ENCODE assay signal across 1 cellular context in the genomic region with DNA sequence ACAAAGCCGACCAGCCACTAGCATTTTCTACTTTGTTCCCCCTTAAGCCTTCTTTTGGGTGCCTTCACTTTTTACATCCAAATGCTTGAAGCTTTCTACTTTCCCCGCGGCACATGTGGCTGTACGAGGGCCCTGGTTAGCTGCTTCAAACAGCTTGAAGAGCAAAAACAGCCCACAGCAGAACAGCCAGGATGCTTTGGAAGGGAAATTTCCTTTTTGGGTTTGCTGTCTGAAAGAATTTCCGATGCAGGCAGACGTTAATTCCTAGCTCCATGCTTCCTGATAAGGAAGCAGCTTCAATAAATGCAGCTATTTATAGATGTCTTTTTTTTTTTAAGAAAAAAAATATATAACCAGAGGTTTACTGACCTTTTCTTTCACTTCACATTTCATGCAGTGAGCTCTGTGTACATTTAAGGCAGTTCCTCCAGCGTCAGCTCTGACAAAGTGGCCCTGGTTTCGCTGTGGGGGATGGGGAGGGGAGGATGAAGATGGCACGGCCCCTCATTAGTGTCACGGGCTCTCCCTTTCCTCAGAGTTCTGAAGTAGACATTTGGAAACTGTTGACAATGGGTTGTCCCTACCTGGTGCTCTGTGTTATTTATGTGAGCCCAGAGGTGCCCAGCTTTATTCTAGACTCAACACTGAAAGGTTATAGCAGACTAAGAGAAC.
TF ChIP-seq lines count a peak whose summit lies in the region.

No MANE protein-coding gene starts in this region.

TF ChIP-seq in liver, 16 proteins besides CTCF, POLR2A, EP300 and RAD21 (continued from another document):
- TF ChIP-seq, protein P1, sequence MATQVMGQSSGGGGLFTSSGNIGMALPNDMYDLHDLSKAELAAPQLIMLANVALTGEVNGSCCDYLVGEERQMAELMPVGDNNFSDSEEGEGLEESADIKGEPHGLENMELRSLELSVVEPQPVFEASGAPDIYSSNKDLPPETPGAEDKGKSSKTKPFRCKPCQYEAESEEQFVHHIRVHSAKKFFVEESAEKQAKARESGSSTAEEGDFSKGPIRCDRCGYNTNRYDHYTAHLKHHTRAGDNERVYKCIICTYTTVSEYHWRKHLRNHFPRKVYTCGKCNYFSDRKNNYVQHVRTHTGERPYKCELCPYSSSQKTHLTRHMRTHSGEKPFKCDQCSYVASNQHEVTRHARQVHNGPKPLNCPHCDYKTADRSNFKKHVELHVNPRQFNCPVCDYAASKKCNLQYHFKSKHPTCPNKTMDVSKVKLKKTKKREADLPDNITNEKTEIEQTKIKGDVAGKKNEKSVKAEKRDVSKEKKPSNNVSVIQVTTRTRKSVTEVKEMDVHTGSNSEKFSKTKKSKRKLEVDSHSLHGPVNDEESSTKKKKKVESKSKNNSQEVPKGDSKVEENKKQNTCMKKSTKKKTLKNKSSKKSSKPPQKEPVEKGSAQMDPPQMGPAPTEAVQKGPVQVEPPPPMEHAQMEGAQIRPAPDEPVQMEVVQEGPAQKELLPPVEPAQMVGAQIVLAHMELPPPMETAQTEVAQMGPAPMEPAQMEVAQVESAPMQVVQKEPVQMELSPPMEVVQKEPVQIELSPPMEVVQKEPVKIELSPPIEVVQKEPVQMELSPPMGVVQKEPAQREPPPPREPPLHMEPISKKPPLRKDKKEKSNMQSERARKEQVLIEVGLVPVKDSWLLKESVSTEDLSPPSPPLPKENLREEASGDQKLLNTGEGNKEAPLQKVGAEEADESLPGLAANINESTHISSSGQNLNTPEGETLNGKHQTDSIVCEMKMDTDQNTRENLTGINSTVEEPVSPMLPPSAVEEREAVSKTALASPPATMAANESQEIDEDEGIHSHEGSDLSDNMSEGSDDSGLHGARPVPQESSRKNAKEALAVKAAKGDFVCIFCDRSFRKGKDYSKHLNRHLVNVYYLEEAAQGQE (IDR thresholded peaks at IDR 0.05), result no peak
- TF ChIP-seq FOXA1 (IDR thresholded peaks at IDR 0.05), result no peak
- peak; percentile 39 for TF ChIP-seq SP1 (IDR thresholded peaks at IDR 0.05)
- TF ChIP-seq, protein P2, sequence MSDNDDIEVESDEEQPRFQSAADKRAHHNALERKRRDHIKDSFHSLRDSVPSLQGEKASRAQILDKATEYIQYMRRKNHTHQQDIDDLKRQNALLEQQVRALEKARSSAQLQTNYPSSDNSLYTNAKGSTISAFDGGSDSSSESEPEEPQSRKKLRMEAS (IDR thresholded peaks at IDR 0.05), result peak; percentile 79
- peak; percentile 25 for TF ChIP-seq YY1 (IDR thresholded peaks at IDR 0.05)
- TF ChIP-seq RXRA (IDR thresholded peaks at IDR 0.05), result peak; percentile 11 to 53
- TF ChIP-seq NR2F2 (IDR thresholded peaks at IDR 0.05), result peak; percentile 55
